In genomic region chr2:27049422-27050280, GRCh38 we compare ENCODE assay signal across 8 cellular contexts. TPM values are rescaled to one million over a fixed set of nuclear protein-coding genes. Genes with fewer than 3 reads are reported as not detected.
DNase-seq lines count a peak whose midpoint lies in the region; ATAC-seq and TF ChIP-seq lines count a peak whose summit lies in the region.

No MANE protein-coding gene starts in this region.

- peaks cover 20% of the 10 kb centered on the region for H3K4me1 Mint-ChIP-seq in activated CD8-positive, alpha-beta T cell treated with anti-CD3 and anti-CD28 coated beads for 36 hours (ENCODE audit: low read depth)
- peaks cover 26 to 37% of the 10 kb centered on the region in 2 donors for H3K4me1 Mint-ChIP-seq in natural killer cell treated with Interleukin-12 subunit alpha and Interleukin-12 subunit beta and Interleukin-15 and Interleukin-18, amount 100 ng/mL, for 72 hours (ENCODE audit: low read depth in 2 of 2)

- ATAC-seq in GM19043 (IDR thresholded peaks at IDR 0.05; ENCODE audit: low read depth, unreplicated experiment) = peak; percentile 23
- peak; percentile 8 for ATAC-seq in HG03469 (IDR thresholded peaks at IDR 0.05; ENCODE audit: unreplicated experiment)
- peak; percentile 25 for ATAC-seq in activated CD8-positive, alpha-beta T cell treated with anti-CD3 and anti-CD28 coated beads for 36 hours
- ATAC-seq in natural killer cell treated with Interleukin-12 subunit alpha and Interleukin-12 subunit beta and Interleukin-15 and Interleukin-18, amount 100 ng/mL, for 72 hours = peak; percentile 46 to 49

- peaks cover 6% of the 10 kb centered on the region for H3K27me3 Mint-ChIP-seq in activated CD8-positive, alpha-beta T cell treated with anti-CD3 and anti-CD28 coated beads for 36 hours
- peaks cover 0 to 2% of the 10 kb centered on the region in 2 donors for H3K27me3 Mint-ChIP-seq in natural killer cell treated with Interleukin-12 subunit alpha and Interleukin-12 subunit beta and Interleukin-15 and Interleukin-18, amount 100 ng/mL, for 72 hours

- CTCF ChIA-PET in AG04449 (lab: Yijun Ruan, JAX) = interaction anchor here (0.8 to 4.3 kb wide), 11 partner anchors 9 to 204 kb away, joined by 3 to 35 read pairs (median 7); partner anchors contain the start of genes EMILIN1, KHK, OST4 and TMEM214
- CTCF ChIA-PET in activated CD8-positive, alpha-beta T cell treated with anti-CD3 and anti-CD28 coated beads for 36 hours (lab: Charles Lee) = interaction anchor here (0.6 to 4.3 kb wide), 15 partner anchors 10 to 142 kb away, joined by 3 to 32 read pairs (median 5); partner anchors contain the start of genes KHK and OST4

- H3K36me3 Mint-ChIP-seq in activated CD8-positive, alpha-beta T cell treated with anti-CD3 and anti-CD28 coated beads for 36 hours (ENCODE audit: low read depth) = peaks cover 8% of the 10 kb centered on the region
- H3K36me3 Mint-ChIP-seq in natural killer cell treated with Interleukin-12 subunit alpha and Interleukin-12 subunit beta and Interleukin-15 and Interleukin-18, amount 100 ng/mL, for 72 hours = peaks cover 12% of the 10 kb centered on the region

- peak overlapping the region; percentile 74 to 77 for H3K9ac ChIP-seq in stomach smooth muscle (ENCODE audit: low read length in 2 of 2)

- H3K9me3 ChIP-seq in stomach smooth muscle (ENCODE audit: control insufficient read depth in 2 of 2, low read length in 2 of 2) = no peaks in the 10 kb centered on the region

- peaks cover 8 to 11% of the 10 kb centered on the region in 2 donors for H3K36me3 ChIP-seq in stomach smooth muscle (ENCODE audit: control insufficient read depth in 2 of 2, insufficient read depth in 2 of 2, low read length in 2 of 2)

- no peak for DNase-seq in AG04449 (ENCODE audit: low read depth, low spot score)
- DNase-seq in activated CD8-positive, alpha-beta T cell treated with anti-CD3 and anti-CD28 coated beads for 36 hours = peak; percentile 86
- DNase-seq in epithelial cell of proximal tubule (ENCODE audit: low read depth) = no peak
- peak; percentile 87 for DNase-seq in natural killer cell treated with Interleukin-12 subunit alpha and Interleukin-12 subunit beta and Interleukin-15 and Interleukin-18, amount 100 ng/mL, for 72 hours (ENCODE audit: low spot score)
- no peak for DNase-seq in Ammon's horn (ENCODE audit: low spot score)

- peak overlapping the region; percentile 99 for H3K27ac Mint-ChIP-seq in activated CD8-positive, alpha-beta T cell treated with anti-CD3 and anti-CD28 coated beads for 36 hours
- H3K27ac Mint-ChIP-seq in natural killer cell treated with Interleukin-12 subunit alpha and Interleukin-12 subunit beta and Interleukin-15 and Interleukin-18, amount 100 ng/mL, for 72 hours = peak overlapping the region; percentile 98 to 100

- H3K4me3 ChIP-seq in AG04449 (ENCODE audit: low read depth, low read length) (peak overlapping the region; percentile 93), epithelial cell of proximal tubule (ENCODE audit: low read depth, low read length) (peak overlapping the region; percentile 86), stomach smooth muscle (ENCODE audit: low read length in 2 of 2) (peak overlapping the region; percentile 78 to 97)

- no peaks in the 10 kb centered on the region for H3K9me3 Mint-ChIP-seq in activated CD8-positive, alpha-beta T cell treated with anti-CD3 and anti-CD28 coated beads for 36 hours
- H3K9me3 Mint-ChIP-seq in natural killer cell treated with Interleukin-12 subunit alpha and Interleukin-12 subunit beta and Interleukin-15 and Interleukin-18, amount 100 ng/mL, for 72 hours = no peaks in the 10 kb centered on the region

- peak overlapping the region; percentile 90 for H3K4me3 Mint-ChIP-seq in activated CD8-positive, alpha-beta T cell treated with anti-CD3 and anti-CD28 coated beads for 36 hours
- H3K4me3 Mint-ChIP-seq in natural killer cell treated with Interleukin-12 subunit alpha and Interleukin-12 subunit beta and Interleukin-15 and Interleukin-18, amount 100 ng/mL, for 72 hours = peak overlapping the region; percentile 88

- TF ChIP-seq CTCF in AG04449 (IDR thresholded peaks at IDR 0.05; ENCODE audit: insufficient read depth, low read length, missing control alignments) (no peak), epithelial cell of proximal tubule (conservative IDR thresholded peaks at IDR 0.05; ENCODE audit: low read depth, low read length) (no peak)
- TF ChIP-seq CTCF in activated CD8-positive, alpha-beta T cell treated with anti-CD3 and anti-CD28 coated beads for 36 hours (IDR thresholded peaks at IDR 0.05) = no peak

- H3K27me3 ChIP-seq in stomach smooth muscle (ENCODE audit: control insufficient read depth in 1 of 2, insufficient read depth in 2 of 2, low read length in 2 of 2) = no peaks in the 10 kb centered on the region

- H3K4me1 ChIP-seq in stomach smooth muscle (ENCODE audit: control insufficient read depth, insufficient read depth, low read length) = peaks cover 23% of the 10 kb centered on the region

- intact Hi-C loops in activated CD8-positive, alpha-beta T cell treated with anti-CD3 and anti-CD28 coated beads for 36 hours (cut with micrococcal nuclease) = no loop called here

- peak overlapping the region; percentile 75 for H3K27ac ChIP-seq in stomach smooth muscle (ENCODE audit: low read length)

- POLR2A ChIA-PET in AG04449 (lab: Yijun Ruan, JAX) = interaction anchor here (1.0 to 4.2 kb wide), 9 partner anchors 9 to 38 kb away, joined by 5 to 31 read pairs (median 15); partner anchors contain the start of genes EMILIN1, KHK and OST4
- POLR2A ChIA-PET in activated CD8-positive, alpha-beta T cell treated with anti-CD3 and anti-CD28 coated beads for 36 hours (lab: Charles Lee) = interaction anchor here (0.8 to 3.6 kb wide), 12 partner anchors 10 to 170 kb away, joined by 3 to 26 read pairs (median 4); partner anchors contain the start of genes OST4 and TMEM214

RNA-seq across cellular contexts. Expression of gene AGBL5, which starts 1.8 kb away (rescaled TPM):
- 10 to 100 TPM; 12.2 to 16.4 TPM for total RNA-seq in activated CD8-positive, alpha-beta T cell treated with anti-CD3 and anti-CD28 coated beads for 36 hours
- 17.0 and 21.8 TPM in 2 replicates for total RNA-seq in epithelial cell of proximal tubule
- 10 to 100 TPM; 12.5 to 20.5 TPM for total RNA-seq in natural killer cell treated with Interleukin-12 subunit alpha and Interleukin-12 subunit beta and Interleukin-15 and Interleukin-18, amount 100 ng/mL, for 72 hours

RNA-seq across cellular contexts. Expression of gene TMEM214, which starts 16.9 kb away (rescaled TPM):
- total RNA-seq in activated CD8-positive, alpha-beta T cell treated with anti-CD3 and anti-CD28 coated beads for 36 hours = 10 to 100 TPM; 54.1 to 58.9 TPM
- total RNA-seq in epithelial cell of proximal tubule = 11.2 and 20.1 TPM in 2 replicates
- 100 to 1,000 TPM; 132 to 176 TPM for total RNA-seq in natural killer cell treated with Interleukin-12 subunit alpha and Interleukin-12 subunit beta and Interleukin-15 and Interleukin-18, amount 100 ng/mL, for 72 hours

RNA-seq across cellular contexts. Expression of gene OST4, which starts 21.8 kb away (rescaled TPM):
- total RNA-seq in activated CD8-positive, alpha-beta T cell treated with anti-CD3 and anti-CD28 coated beads for 36 hours = 100 to 1,000 TPM; 257 to 262 TPM
- 283 and 454 TPM in 2 replicates for total RNA-seq in epithelial cell of proximal tubule
- 100 to 1,000 TPM; 286 to 393 TPM for total RNA-seq in natural killer cell treated with Interleukin-12 subunit alpha and Interleukin-12 subunit beta and Interleukin-15 and Interleukin-18, amount 100 ng/mL, for 72 hours

RNA-seq across cellular contexts. Expression of gene EMILIN1, which starts 28.8 kb away (rescaled TPM):
- total RNA-seq in activated CD8-positive, alpha-beta T cell treated with anti-CD3 and anti-CD28 coated beads for 36 hours = under 1 TPM; 0.61 to 0.63 TPM
- total RNA-seq in epithelial cell of proximal tubule = 0.80 and 2.1 TPM in 2 replicates
- 10 to 100 TPM in 1 of 2 donors, 1 to 10 TPM in 1; 8.7 to 14.2 TPM for total RNA-seq in natural killer cell treated with Interleukin-12 subunit alpha and Interleukin-12 subunit beta and Interleukin-15 and Interleukin-18, amount 100 ng/mL, for 72 hours

RNA-seq across cellular contexts. Expression of gene KHK, which starts 36.9 kb away (rescaled TPM):
- total RNA-seq in activated CD8-positive, alpha-beta T cell treated with anti-CD3 and anti-CD28 coated beads for 36 hours = 1 to 10 TPM; 6.7 to 9.5 TPM
- 5.5 and 6.1 TPM in 2 replicates for total RNA-seq in epithelial cell of proximal tubule
- total RNA-seq in natural killer cell treated with Interleukin-12 subunit alpha and Interleukin-12 subunit beta and Interleukin-15 and Interleukin-18, amount 100 ng/mL, for 72 hours = 1 to 10 TPM; 2.5 to 5.1 TPM

Comparison
In these comparisons a context has a peak if more than half of its experiments do, and no peak if none do; other contexts are left out.
1. DNase-seq: peak in activated CD8-positive, alpha-beta T cell treated with anti-CD3 and anti-CD28 coated beads for 36 hours (single experiment) and natural killer cell treated with Interleukin-12 subunit alpha and Interleukin-12 subunit beta and Interleukin-15 and Interleukin-18, amount 100 ng/mL, for 72 hours (single experiment); none in AG04449 (single experiment), epithelial cell of proximal tubule (single experiment) and Ammon's horn (single experiment).
2. Peak in every context shown above with its lines, with median percentiles within 50 percentile points of each other: H3K4me3 ChIP-seq and ATAC-seq.